ENCODE assay signal across 7 cellular contexts in the genomic region with DNA sequence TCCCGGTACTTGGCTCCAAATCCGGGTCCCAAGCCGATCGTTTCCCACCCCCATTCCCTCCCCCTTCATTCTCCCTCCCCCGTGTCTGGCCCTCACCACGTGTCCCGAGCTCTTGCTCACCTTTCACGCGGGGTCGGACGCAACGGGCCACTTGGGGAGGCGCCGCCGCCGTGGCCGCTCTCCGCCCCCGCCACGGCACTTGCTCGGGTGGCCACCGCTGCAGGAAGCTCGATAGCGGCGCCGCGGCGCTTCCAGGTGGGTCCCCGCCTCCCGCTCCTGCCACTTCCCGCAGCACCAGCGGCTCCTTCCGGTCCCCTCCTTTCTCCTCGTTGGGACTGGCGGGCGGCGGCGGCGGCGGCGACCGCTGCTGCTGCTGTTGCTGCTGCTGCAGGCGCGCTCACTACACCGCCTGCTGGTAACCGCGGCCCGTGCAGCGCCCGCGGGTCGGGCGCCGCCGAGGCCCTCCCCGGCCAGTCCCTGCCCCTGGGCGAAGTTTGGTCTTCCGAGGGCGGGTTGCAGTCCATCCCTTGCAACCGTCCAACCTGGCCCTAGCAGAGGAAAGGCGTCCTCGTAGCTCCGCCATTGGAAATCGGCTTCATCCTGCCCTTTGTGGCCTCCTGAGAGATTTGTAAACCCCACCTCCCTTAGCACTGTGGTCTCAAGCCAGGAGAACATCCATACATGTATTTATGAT. TPM values are rescaled to one million over a fixed set of nuclear protein-coding genes. Genes with fewer than 3 reads are reported as not detected.
DNase-seq lines count a peak whose midpoint lies in the region; ATAC-seq, FAIRE-seq and TF ChIP-seq lines count a peak whose summit lies in the region.

No MANE protein-coding gene starts in this region.

- peak overlapping the region; percentile 97 for H3K27ac ChIP-seq in astrocyte (ENCODE audit: low read depth, low read length)

- peak overlapping the region; percentile 95 for H2AFZ ChIP-seq in astrocyte (ENCODE audit: low read depth, low read length)

- peak overlapping the region; percentile 94 for H3K9ac ChIP-seq in astrocyte (ENCODE audit: low read length)

- DNase-seq in GM18507 (ENCODE audit: extremely low spot score, insufficient read length, low read depth) = peak; percentile 72
- DNase-seq in NCI-H187 treated with DMSO at 0.1 percent for 48 hours (lab: John Stamatoyannopoulos, UW) = peak; percentile 63
- DNase-seq in T-helper 2 cell treated with Interferon-gamma antibody and Interleukin-4, amounts not matched to agents 5 μg/mL and 100 μg/mL, for 36 hours (ENCODE audit: low spot score) = peak; percentile 94
- peak; percentile 81 for DNase-seq in astrocyte (ENCODE audit: low read depth)
- DNase-seq in hippocampal formation (lab: John Stamatoyannopoulos, UW) = peak; percentile 88 to 91
- DNase-seq in retinal pigment epithelial cell (ENCODE audit: low read depth) = peak; percentile 62

- H3K4me1 ChIP-seq in astrocyte (ENCODE audit: insufficient read depth, low read length) = peaks cover 11% of the 10 kb centered on the region

- no peaks in the 10 kb centered on the region for H3K9me3 Mint-ChIP-seq in T-helper 2 cell treated with Interferon-gamma antibody and Interleukin-4, amounts not matched to agents 5 μg/mL and 100 μg/mL, for 36 hours
- no peaks in the 10 kb centered on the region for H3K9me3 Mint-ChIP-seq in astrocyte (ENCODE audit: unreplicated experiment)

- peaks cover 8% of the 10 kb centered on the region for H3K36me3 Mint-ChIP-seq in T-helper 2 cell treated with Interferon-gamma antibody and Interleukin-4, amounts not matched to agents 5 μg/mL and 100 μg/mL, for 36 hours (ENCODE audit: low read depth)
- H3K36me3 Mint-ChIP-seq in astrocyte (ENCODE audit: low read depth, unreplicated experiment) = no peaks in the 10 kb centered on the region

- H3K79me2 ChIP-seq in astrocyte (ENCODE audit: insufficient read depth, low read length) = peaks cover 42% of the 10 kb centered on the region

- H3K27ac Mint-ChIP-seq in T-helper 2 cell treated with Interferon-gamma antibody and Interleukin-4, amounts not matched to agents 5 μg/mL and 100 μg/mL, for 36 hours = peak overlapping the region; percentile 93
- peak overlapping the region; percentile 85 for H3K27ac Mint-ChIP-seq in astrocyte (ENCODE audit: unreplicated experiment)

- peaks cover 36% of the 10 kb centered on the region for H4K20me1 ChIP-seq in astrocyte (ENCODE audit: insufficient read depth, low read length)

- peak; percentile 52 for TF ChIP-seq CTCF in astrocyte (IDR thresholded peaks at IDR 0.05; ENCODE audit: insufficient read depth, low read depth, low read length)
- TF ChIP-seq CTCF in retinal pigment epithelial cell (conservative IDR thresholded peaks at IDR 0.05; ENCODE audit: low read depth, low read length) = peak; percentile 62

- peak; percentile 73 for ATAC-seq in HG02973 (IDR thresholded peaks at IDR 0.05; ENCODE audit: unreplicated experiment)

- no peaks in the 10 kb centered on the region for H3K27me3 Mint-ChIP-seq in T-helper 2 cell treated with Interferon-gamma antibody and Interleukin-4, amounts not matched to agents 5 μg/mL and 100 μg/mL, for 36 hours (ENCODE audit: low read depth)
- H3K27me3 Mint-ChIP-seq in astrocyte (ENCODE audit: low read depth, unreplicated experiment) = no peaks in the 10 kb centered on the region

- H3K4me3 ChIP-seq in astrocyte (ENCODE audit: insufficient read depth, low read depth, low read length) = peak overlapping the region; percentile 71
- H3K4me3 ChIP-seq in retinal pigment epithelial cell (ENCODE audit: low read length) = peak overlapping the region; percentile 98

- H3K9me3 ChIP-seq in astrocyte (ENCODE audit: insufficient read depth, low read depth, low read length) = no peaks in the 10 kb centered on the region

- H3K36me3 ChIP-seq in astrocyte (ENCODE audit: insufficient read depth, low read length) = peaks cover 2% of the 10 kb centered on the region

- peak overlapping the region; percentile 90 for H3K4me3 Mint-ChIP-seq in T-helper 2 cell treated with Interferon-gamma antibody and Interleukin-4, amounts not matched to agents 5 μg/mL and 100 μg/mL, for 36 hours
- H3K4me3 Mint-ChIP-seq in astrocyte (ENCODE audit: unreplicated experiment) = peak overlapping the region; percentile 95

- H3K4me1 Mint-ChIP-seq in T-helper 2 cell treated with Interferon-gamma antibody and Interleukin-4, amounts not matched to agents 5 μg/mL and 100 μg/mL, for 36 hours (ENCODE audit: low read depth) = peaks cover 27% of the 10 kb centered on the region
- H3K4me1 Mint-ChIP-seq in astrocyte (ENCODE audit: low read depth, unreplicated experiment) = peaks cover 24% of the 10 kb centered on the region

- H3K27me3 ChIP-seq in astrocyte (ENCODE audit: insufficient read depth, low read length) = no peaks in the 10 kb centered on the region

- FAIRE-seq in GM18507 (lab: Jason Lieb, UNC) (peak; percentile 78), astrocyte (lab: Jason Lieb, UNC) (no peak)

- peak overlapping the region; percentile 98 for H3K4me2 ChIP-seq in astrocyte (ENCODE audit: low read length)

RNA-seq across cellular contexts. Expression of a gene that starts 0.8 kb away (rescaled TPM):
- total RNA-seq in astrocyte = 40.0 and 48.4 TPM in 2 replicates

Comparison
In these comparisons a context has a peak if more than half of its experiments do, and no peak if none do; other contexts are left out.
1. Peak in every context shown above with its lines: DNase-seq, ATAC-seq, H3K4me3 ChIP-seq and H3K27ac ChIP-seq.